13 cellular contexts compared by ENCODE assay signal in the genomic region with DNA sequence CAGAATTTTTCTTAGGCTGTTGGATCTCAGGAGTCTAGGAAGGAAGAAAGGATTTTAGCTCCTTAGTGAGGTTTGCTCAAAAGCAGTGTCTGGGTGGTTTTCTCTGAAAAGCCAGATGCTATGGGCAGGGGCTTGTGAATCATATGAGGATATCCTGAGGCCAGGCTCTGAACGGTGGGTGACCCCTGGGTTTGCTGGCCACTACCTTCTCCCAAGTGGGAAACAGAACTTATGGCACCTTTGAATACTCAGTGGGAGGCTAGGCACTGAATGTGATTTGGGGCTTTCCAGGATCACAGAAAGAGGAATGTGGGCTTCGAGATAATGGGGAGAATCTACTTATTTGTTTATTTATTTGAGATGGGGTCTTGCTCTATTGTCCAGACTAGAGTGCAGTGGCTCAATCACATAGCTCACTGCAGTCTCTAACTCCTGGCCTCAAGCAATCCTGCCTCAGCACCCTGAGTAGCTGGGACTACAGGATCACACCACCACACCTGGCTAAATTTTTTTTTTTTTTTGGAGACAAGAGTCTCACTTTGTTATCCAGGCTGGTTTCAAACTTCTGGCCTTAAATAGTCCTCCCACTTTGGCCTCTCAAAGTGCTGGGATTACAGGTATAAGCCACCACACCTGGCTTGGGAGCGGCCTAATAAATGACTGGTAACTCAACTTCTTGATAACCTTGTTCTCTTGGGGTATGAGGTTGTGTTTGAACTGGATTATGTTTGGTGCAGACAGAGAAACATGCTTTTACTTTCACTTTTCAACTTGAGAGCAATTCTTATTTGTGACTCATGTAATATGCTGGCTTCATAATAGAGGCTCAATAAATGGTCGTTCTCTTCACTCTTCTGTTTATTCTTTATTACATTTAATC.
DNase-seq lines count a peak whose midpoint lies in the region; ATAC-seq and TF ChIP-seq lines count a peak whose summit lies in the region.
"Had no signal": no experiment of that assay in that cellular context is flagged by ENCODE, and none has a peak within 500 bp of the region (broad histone marks: within the 10 kb centered on the region; RNA-seq: fewer than 3 reads in every experiment).

No MANE protein-coding gene starts in this region.

- ATAC-seq in GM23338 (no peak), gastroesophageal sphincter (no peak), GM21786 (IDR thresholded peaks at IDR 0.05; ENCODE audit: unreplicated experiment) (no peak)
- peak; percentile 22 for ATAC-seq in stimulated activated effector memory CD8-positive, alpha-beta T cell treated with anti-CD3 and anti-CD28 coated beads, Interleukin-12 subunit alpha, Interleukin-12 subunit beta, amount 100 ng/mL, for 72 hours
- ATAC-seq: naive thymus-derived CD8-positive, alpha-beta T cell had no signal

- H3K36me3 ChIP-seq in GM23338 (ENCODE audit: insufficient read depth) = peaks cover 8% of the 10 kb centered on the region; the same call in 1 of the 2 replicates
- H3K36me3 ChIP-seq in Peyer's patch = no peaks in the 10 kb centered on the region
- H3K36me3 ChIP-seq in gastroesophageal sphincter = no peaks in the 10 kb centered on the region

- no peak overlapping the region for H3K4me3 ChIP-seq in GM23338
- no peak overlapping the region for H3K4me3 ChIP-seq in Peyer's patch
- no peak overlapping the region for H3K4me3 ChIP-seq in gastroesophageal sphincter

- peak overlapping the region; percentile 44; the same call in 1 of the 2 replicates for H2AFZ ChIP-seq in GM23338

- no peak for TF ChIP-seq CTCF in GM23338 (conservative IDR thresholded peaks at IDR 0.05; ENCODE audit: low read depth in 2 of 2)
- no peak for TF ChIP-seq CTCF in Peyer's patch (IDR thresholded peaks at IDR 0.05)
- no peak for TF ChIP-seq CTCF in gastroesophageal sphincter (IDR thresholded peaks at IDR 0.05)

- H3K9me3 Mint-ChIP-seq in GM23338 = peaks cover 16% of the 10 kb centered on the region
- peaks cover 4% of the 10 kb centered on the region for H3K9me3 Mint-ChIP-seq in stimulated activated effector memory CD8-positive, alpha-beta T cell treated with anti-CD3 and anti-CD28 coated beads, Interleukin-12 subunit alpha, Interleukin-12 subunit beta, amount 100 ng/mL, for 72 hours
- H3K9me3 Mint-ChIP-seq: activated CD4-positive, alpha-beta memory T cell treated with anti-CD3 and anti-CD28 coated beads, Interleukin-2, amount 10 ng/mL, durations not matched to agents 7 days and 5 days had no signal

- TF ChIP-seq POLR2A in Peyer's patch (IDR thresholded peaks at IDR 0.05) = no peak
- TF ChIP-seq POLR2A in gastroesophageal sphincter (IDR thresholded peaks at IDR 0.05) = no peak

- no peak overlapping the region for H3K27ac ChIP-seq in GM23338 (ENCODE audit: low read depth)
- H3K27ac ChIP-seq in Peyer's patch = peak overlapping the region in 3 of 4 donors; percentile 34 to 62 (median 46)
- H3K27ac ChIP-seq in gastroesophageal sphincter = peak overlapping the region in 3 of 4 donors; percentile 60 to 96 (median 66)

- H3K4me2 ChIP-seq in GM23338 = no peak overlapping the region

- H3K4me1 Mint-ChIP-seq in GM23338 = peaks cover 5% of the 10 kb centered on the region; the same call in 2 of the 3 replicates
- peaks cover 11% of the 10 kb centered on the region for H3K4me1 Mint-ChIP-seq in stimulated activated effector memory CD8-positive, alpha-beta T cell treated with anti-CD3 and anti-CD28 coated beads, Interleukin-12 subunit alpha, Interleukin-12 subunit beta, amount 100 ng/mL, for 72 hours

- peaks cover 9% of the 10 kb centered on the region for H3K9me2 ChIP-seq in GM23338 (ENCODE audit: insufficient read depth)

- H3K9me3 ChIP-seq in Peyer's patch (peaks cover 0 to 2% (median 0%) of the 10 kb centered on the region in 4 donors), gastroesophageal sphincter (peaks cover 0 to 12% (median 0%) of the 10 kb centered on the region in 3 donors)

- H3K27ac Mint-ChIP-seq in GM23338 = no peak overlapping the region
- H3K27ac Mint-ChIP-seq in stimulated activated effector memory CD8-positive, alpha-beta T cell treated with anti-CD3 and anti-CD28 coated beads, Interleukin-12 subunit alpha, Interleukin-12 subunit beta, amount 100 ng/mL, for 72 hours = peak overlapping the region; percentile 7
- H3K27ac Mint-ChIP-seq: activated CD4-positive, alpha-beta memory T cell treated with anti-CD3 and anti-CD28 coated beads, Interleukin-2, amount 10 ng/mL, durations not matched to agents 7 days and 5 days had no signal

- peaks cover 3% of the 10 kb centered on the region; the same call in 1 of the 2 replicates for H3F3A ChIP-seq in GM23338 (replicated peaks; ENCODE audit: low read depth)

- peaks cover 8% of the 10 kb centered on the region for H3K36me3 Mint-ChIP-seq in GM23338 (ENCODE audit: low read depth)
- H3K36me3 Mint-ChIP-seq in stimulated activated effector memory CD8-positive, alpha-beta T cell treated with anti-CD3 and anti-CD28 coated beads, Interleukin-12 subunit alpha, Interleukin-12 subunit beta, amount 100 ng/mL, for 72 hours = no peaks in the 10 kb centered on the region

- no peaks in the 10 kb centered on the region for H4K20me1 ChIP-seq in GM23338 (replicated peaks; ENCODE audit: insufficient read depth)

- no peaks in the 10 kb centered on the region for H3K79me2 ChIP-seq in GM23338 (replicated peaks; ENCODE audit: insufficient read depth)

- peaks cover 2% of the 10 kb centered on the region for H3K27me3 Mint-ChIP-seq in GM23338 (ENCODE audit: insufficient read depth, low read depth, poor library complexity)
- H3K27me3 Mint-ChIP-seq: activated CD4-positive, alpha-beta memory T cell treated with anti-CD3 and anti-CD28 coated beads, Interleukin-2, amount 10 ng/mL, durations not matched to agents 7 days and 5 days had no signal

- 58 to 69% methylated on average over 4 of the region's 4 CpGs for WGBS in gastroesophageal sphincter (ENCODE audit: low coverage in 1 of 2), 2 donors

- H3K27me3 ChIP-seq in GM23338 (ENCODE audit: insufficient read depth) (no peaks in the 10 kb centered on the region), Peyer's patch (no peaks in the 10 kb centered on the region), gastroesophageal sphincter (no peaks in the 10 kb centered on the region)

- no peak overlapping the region for H3K4me3 Mint-ChIP-seq in GM23338
- H3K4me3 Mint-ChIP-seq in stimulated activated effector memory CD8-positive, alpha-beta T cell treated with anti-CD3 and anti-CD28 coated beads, Interleukin-12 subunit alpha, Interleukin-12 subunit beta, amount 100 ng/mL, for 72 hours = no peak overlapping the region
- H3K4me3 Mint-ChIP-seq: activated CD4-positive, alpha-beta memory T cell treated with anti-CD3 and anti-CD28 coated beads, Interleukin-2, amount 10 ng/mL, durations not matched to agents 7 days and 5 days; naive thymus-derived CD8-positive, alpha-beta T cell had no signal

- DNase-seq in GM23338 (ENCODE audit: low spot score) (no peak), Peyer's patch (no peak), iPS-NIHi11 (ENCODE audit: low spot score) (no peak), NCI-H2029 treated with DMSO at 0.1 percent for 48 hours (lab: John Stamatoyannopoulos, UW) (no peak)
- no peak for DNase-seq in stimulated activated effector memory CD8-positive, alpha-beta T cell treated with anti-CD3 and anti-CD28 coated beads, Interleukin-12 subunit alpha, Interleukin-12 subunit beta, amount 100 ng/mL, for 72 hours (ENCODE audit: low spot score in 2 of 2)
- DNase-seq: activated CD4-positive, alpha-beta memory T cell treated with anti-CD3 and anti-CD28 coated beads, Interleukin-2, amount 10 ng/mL, durations not matched to agents 7 days and 5 days; DMS 273 treated with DMSO at 0.1 percent for 48 hours; effector CD8-positive, alpha-beta T cell; naive thymus-derived CD8-positive, alpha-beta T cell; NCI-H146; SW 1271 had no signal

- H3K4me1 ChIP-seq in GM23338 (ENCODE audit: insufficient read depth) = peaks cover 5% of the 10 kb centered on the region; the same call in 1 of the 2 replicates
- no peaks in the 10 kb centered on the region for H3K4me1 ChIP-seq in Peyer's patch
- peaks cover 7 to 23% (median 19%) of the 10 kb centered on the region in 3 donors for H3K4me1 ChIP-seq in gastroesophageal sphincter

- no peak for TF ChIP-seq EP300 in gastroesophageal sphincter (IDR thresholded peaks at IDR 0.05)

TF ChIP-seq in GM23338, 12 proteins besides CTCF, POLR2A, EP300 and RAD21 (continues in another document):
- TF ChIP-seq ZNF331 (CRISPR knock-in tag; IDR thresholded peaks at IDR 0.05; ENCODE audit: low read depth) (no peak), EZH2phosphoT487 (IDR thresholded peaks at IDR 0.05; ENCODE audit: unreplicated experiment) (no peak), EZH2 (IDR thresholded peaks at IDR 0.05; ENCODE audit: low read depth, unreplicated experiment) (no peak)
- TF ChIP-seq, protein P1, sequence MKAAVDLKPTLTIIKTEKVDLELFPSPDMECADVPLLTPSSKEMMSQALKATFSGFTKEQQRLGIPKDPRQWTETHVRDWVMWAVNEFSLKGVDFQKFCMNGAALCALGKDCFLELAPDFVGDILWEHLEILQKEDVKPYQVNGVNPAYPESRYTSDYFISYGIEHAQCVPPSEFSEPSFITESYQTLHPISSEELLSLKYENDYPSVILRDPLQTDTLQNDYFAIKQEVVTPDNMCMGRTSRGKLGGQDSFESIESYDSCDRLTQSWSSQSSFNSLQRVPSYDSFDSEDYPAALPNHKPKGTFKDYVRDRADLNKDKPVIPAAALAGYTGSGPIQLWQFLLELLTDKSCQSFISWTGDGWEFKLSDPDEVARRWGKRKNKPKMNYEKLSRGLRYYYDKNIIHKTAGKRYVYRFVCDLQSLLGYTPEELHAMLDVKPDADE (IDR thresholded peaks at IDR 0.05) = no peak
